In the genomic region with DNA sequence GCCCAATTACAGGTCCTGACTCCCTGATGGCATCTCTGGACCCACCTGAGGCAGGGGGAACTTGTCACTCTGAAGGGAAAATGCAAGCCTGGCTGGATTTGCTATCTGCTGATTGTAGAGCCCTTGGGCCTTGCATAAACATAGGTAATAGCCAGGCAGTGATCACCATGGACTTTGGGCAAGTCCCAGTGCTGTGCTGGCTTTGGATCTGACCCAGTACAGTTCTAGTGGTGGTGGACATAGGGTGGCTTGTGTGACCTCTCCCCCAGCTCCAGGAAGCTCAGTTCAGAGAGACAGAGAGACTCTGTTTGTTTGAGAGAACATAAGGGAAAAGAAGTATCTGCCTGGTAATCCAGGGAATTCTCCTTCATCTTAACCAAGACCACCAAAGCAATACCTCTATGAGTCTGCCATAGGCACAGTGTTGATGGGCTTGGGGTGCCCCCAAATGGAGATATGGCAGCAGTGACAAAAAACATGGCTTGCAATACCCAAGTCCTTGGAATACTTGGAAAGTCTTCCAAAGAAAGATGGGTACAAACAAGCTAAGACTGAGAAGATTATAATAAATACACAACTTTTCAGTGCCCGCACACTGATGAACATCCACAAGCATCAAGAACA, we compare ENCODE assay signal across 19 cellular contexts.
DNase-seq lines count a peak whose midpoint lies in the region; ATAC-seq, FAIRE-seq and TF ChIP-seq lines count a peak whose summit lies in the region.
"Had no signal": no experiment of that assay in that cellular context is flagged by ENCODE, and none has a peak within 500 bp of the region (broad histone marks: within the 10 kb centered on the region; RNA-seq: fewer than 3 reads in every experiment).

No MANE protein-coding gene starts in this region.

- H3K27ac ChIP-seq in body of pancreas = no peak overlapping the region
- H3K27ac ChIP-seq: prostate gland, VCaP had no signal

- H3K4me1 ChIP-seq in body of pancreas = no peaks in the 10 kb centered on the region
- H3K4me1 ChIP-seq: prostate gland had no signal

- intact Hi-C loops in body of pancreas (cut with DNase I) = no loop called here

- no peak for ATAC-seq in body of pancreas
- ATAC-seq in HG03280 (IDR thresholded peaks at IDR 0.05; ENCODE audit: unreplicated experiment) = no peak
- ATAC-seq in HG03457 (IDR thresholded peaks at IDR 0.05; ENCODE audit: unreplicated experiment) = no peak
- ATAC-seq: activated T-cell treated with anti-CD3 and anti-CD28 coated beads, Interleukin-2, amount 50 U/mL, for 72 hours; natural killer cell treated with Interleukin-12 subunit alpha and Interleukin-12 subunit beta and Interleukin-15 and Interleukin-18, amount 100 ng/mL, for 72 hours had no signal

- no peak for TF ChIP-seq POLR2A in body of pancreas (IDR thresholded peaks at IDR 0.05)

- DNase-seq in D721Med (ENCODE audit: insufficient read length, low spot score) (no peak), HT1080 (ENCODE audit: low read depth) (peak; percentile 24), body of pancreas (peak in 1 of 4 donors; percentile 17), kidney tubule cell (ENCODE audit: low spot score) (peak; percentile 5)
- DNase-seq in stimulated activated naive CD4-positive, alpha-beta T cell treated with Interleukin-2 at 50 U/mL for 16 hours (lab: John Stamatoyannopoulos, UW) = no peak
- DNase-seq in effector CD8-positive, alpha-beta T cell (lab: John Stamatoyannopoulos, UW) = no peak
- DNase-seq: activated CD4-positive, alpha-beta memory T cell treated with anti-CD3 and anti-CD28 coated beads, Interleukin-2, amount 10 ng/mL, durations not matched to agents 7 days and 5 days; activated naive CD8-positive, alpha-beta T cell treated with anti-CD3 and anti-CD28 coated beads for 36 hours; activated T-cell treated with anti-CD3 and anti-CD28 coated beads, Interleukin-2, amount 50 U/mL, for 72 hours; NK-92 treated with Interleukin-12 subunit alpha and Interleukin-12 subunit beta, amount 100 ng/mL, for 24 hours; SHP77; stimulated activated CD8-positive, alpha-beta memory T cell treated with anti-CD3 and anti-CD28 coated beads, Interleukin-4, amount 100 ng/mL, for 48 hours had no signal

- 76 to 77% methylated on average over 1 of the region's 1 CpG for WGBS in body of pancreas, 2 donors

- no peaks in the 10 kb centered on the region for H3K27me3 ChIP-seq in body of pancreas

- peaks cover 0 to 6% (median 0%) of the 10 kb centered on the region in 3 donors for H3K9me3 ChIP-seq in body of pancreas
- H3K9me3 ChIP-seq: prostate gland had no signal

- FAIRE-seq in D721Med (lab: Jason Lieb, UNC) = no peak
- FAIRE-seq: HTR-8/SVneo had no signal

- no peaks in the 10 kb centered on the region for H3K36me3 ChIP-seq in body of pancreas (replicated peaks in 1 of 2; ENCODE audit: insufficient read depth in 1 of 2, low read depth in 2 of 2)
- H3K36me3 ChIP-seq: prostate gland had no signal

- H3K4me3 ChIP-seq in body of pancreas = no peak overlapping the region
- H3K4me3 ChIP-seq: prostate gland, smooth muscle cell had no signal

- TF ChIP-seq CTCF in D721Med (IDR thresholded peaks at IDR 0.05; ENCODE audit: insufficient read depth, missing control alignments) (peak; percentile 21), body of pancreas (IDR thresholded peaks at IDR 0.05) (peak in 4 of 7 experiments; percentile 21 to 48 (median 34))

Comparison
In these comparisons a context has a peak if more than half of its experiments do, and no peak if none do; other contexts are left out.
1. DNase-seq: peak in HT1080 (single experiment) and kidney tubule cell (single experiment); none in D721Med (single experiment), stimulated activated naive CD4-positive, alpha-beta T cell treated with Interleukin-2 at 50 U/mL for 16 hours (single experiment) and effector CD8-positive, alpha-beta T cell (single experiment).